Comparison of ENCODE assay signal across 9 cellular contexts in genomic region chr15:73078722-73079121, GRCh38. TPM values are rescaled to one million over a fixed set of nuclear protein-coding genes. Genes with fewer than 3 reads are reported as not detected.
DNase-seq lines count a peak whose midpoint lies in the region; ATAC-seq and TF ChIP-seq lines count a peak whose summit lies in the region.
"Had no signal": no experiment of that assay in that cellular context is flagged by ENCODE, and none has a peak within 500 bp of the region (broad histone marks: within the 10 kb centered on the region; RNA-seq: fewer than 3 reads in every experiment).

No MANE protein-coding gene starts in this region.

- H3K4me1 ChIP-seq in BLaER1 (peaks cover 29% of the 10 kb centered on the region), mesodermal cell (ENCODE audit: control insufficient read depth, insufficient read depth, low read length, poor library complexity, severe bottlenecking) (peaks cover 12% of the 10 kb centered on the region), ascending aorta (peaks cover 0 to 47% of the 10 kb centered on the region in 2 donors)

- H3K27me3 ChIP-seq in BLaER1 (no peaks in the 10 kb centered on the region), dorsolateral prefrontal cortex (no peaks in the 10 kb centered on the region), ascending aorta (no peaks in the 10 kb centered on the region)

- peak; percentile 48 for DNase-seq in MV-4-11 (lab: John Stamatoyannopoulos, UW)
- DNase-seq in dorsolateral prefrontal cortex: no peak
- DNase-seq in central memory CD4-positive, alpha-beta T cell: no peak
- no peak for DNase-seq in ascending aorta (ENCODE audit: low spot score in 2 of 2)
- DNase-seq: NCI-H526 had no signal

- WGBS in mesodermal cell (ENCODE audit: insufficient coverage in 2 of 2), 2 experiments: 100% methylated on average over 1 of the region's 2 CpGs; no CpG with 5 or more reads in 1 of the 2 experiments

- H3K4me3 ChIP-seq in BLaER1: no peak overlapping the region
- H3K4me3 ChIP-seq in dorsolateral prefrontal cortex: peak overlapping the region in 14 of 59 donors; percentile 1 to 25 (median 6)
- H3K4me3 ChIP-seq in mesodermal cell (ENCODE audit: extremely low read depth, insufficient read depth, low read length, poor library complexity, severe bottlenecking): no peak overlapping the region
- no peak overlapping the region for H3K4me3 ChIP-seq in ascending aorta

- TF ChIP-seq CTCF in dorsolateral prefrontal cortex (IDR thresholded peaks at IDR 0.05 in 54 of 56, conservative IDR thresholded peaks at IDR 0.05 in 2 of 56; ENCODE audit: low read depth in 1 of 56, partially characterized antibody in 56 of 56) (no peak), ascending aorta (IDR thresholded peaks at IDR 0.05) (no peak)

- no peaks in the 10 kb centered on the region for H3K36me3 ChIP-seq in BLaER1
- H3K36me3 ChIP-seq in mesodermal cell (ENCODE audit: control insufficient read depth, insufficient read depth, low read length): no peaks in the 10 kb centered on the region
- no peaks in the 10 kb centered on the region for H3K36me3 ChIP-seq in ascending aorta

- no peak for ATAC-seq in HG03097 (IDR thresholded peaks at IDR 0.05; ENCODE audit: low FRiP score, unreplicated experiment)
- ATAC-seq in HG03521 (IDR thresholded peaks at IDR 0.05; ENCODE audit: unreplicated experiment): no peak

- intact Hi-C loops in dorsolateral prefrontal cortex (cut with DNase I): no loop called here
- intact Hi-C loops in ascending aorta (cut with DNase I): no loop called here

- H3K9ac ChIP-seq in BLaER1: no peak overlapping the region

- peaks cover 23% of the 10 kb centered on the region for H4K20me1 ChIP-seq in BLaER1

- H3K27ac ChIP-seq in BLaER1: no peak overlapping the region
- H3K27ac ChIP-seq in dorsolateral prefrontal cortex: peak overlapping the region in 56 of 59 donors; percentile 25 to 94 (median 78)
- H3K27ac ChIP-seq in mesodermal cell (ENCODE audit: low read depth, low read length, severe bottlenecking): peak overlapping the region; percentile 72
- H3K27ac ChIP-seq in ascending aorta: no peak overlapping the region

- no peaks in the 10 kb centered on the region for H3K9me3 ChIP-seq in BLaER1
- H3K9me3 ChIP-seq in mesodermal cell (ENCODE audit: control insufficient read depth, low read length): no peaks in the 10 kb centered on the region
- H3K9me3 ChIP-seq in ascending aorta: no peaks in the 10 kb centered on the region

- H3K4me2 ChIP-seq in BLaER1: 0 out of 2 replicates have a peak overlapping the region, but pooled peaks have one; percentile 33

RNA-seq across cellular contexts. Expression of gene NEO1, which starts 26.5 kb away (rescaled TPM):
- total RNA-seq in dorsolateral prefrontal cortex: 100 to 1,000 TPM in 22 of 120 experiments, 10 to 100 TPM in 98; 53.3 to 164 (median 83.2) TPM
- 85.7 TPM for polyA plus RNA-seq in mesodermal cell (2013, experiment 1 of 2)
- polyA plus RNA-seq in mesodermal cell (2013, experiment 2 of 2): 75.2 TPM
- total RNA-seq in ascending aorta: 21.8 TPM

Comparison
In these comparisons a context has a peak if more than half of its experiments do, and no peak if none do; other contexts are left out.
1. H3K27ac ChIP-seq: peak in dorsolateral prefrontal cortex (56 of 59) and mesodermal cell (single experiment); none in BLaER1 (single experiment) and ascending aorta (0 of 2).